8 cellular contexts compared by ENCODE assay signal in genomic region chr16:68264128-68265077, GRCh38. TPM values are rescaled to one million over a fixed set of nuclear protein-coding genes. Genes with fewer than 3 reads are reported as not detected.
DNase-seq lines count a peak whose midpoint lies in the region; ATAC-seq and TF ChIP-seq lines count a peak whose summit lies in the region.

Gene SLC7A6 (plus strand): TSS chr16:68264526. CDS start chr16:68274727, 10,201 bp downstream.

- peak within 1 kb of the TSS; percentile 93 for H3K27ac ChIP-seq in C4-2B

- H3K9me3 Mint-ChIP-seq in activated T-helper 2 cell treated with anti-CD3 and anti-CD28 coated beads, Interferon-gamma antibody, Interleukin-2, Interleukin-4, amounts not matched to agents 10 μg/mL and 5 μg/mL and 100 μg/mL, durations not matched to agents 14 hours and 24 hours and 36 hours = no peaks in the 10 kb centered on the region
- H3K9me3 Mint-ChIP-seq in nephron progenitor cell = no peaks in the 10 kb centered on the region
- no peaks in the 10 kb centered on the region for H3K9me3 Mint-ChIP-seq in stimulated activated naive CD8-positive, alpha-beta T cell treated with anti-CD3 and anti-CD28 coated beads, Interleukin-15, amount 100 ng/mL, for 72 hours

- no peaks in the 10 kb centered on the region for H3K27me3 Mint-ChIP-seq in activated T-helper 2 cell treated with anti-CD3 and anti-CD28 coated beads, Interferon-gamma antibody, Interleukin-2, Interleukin-4, amounts not matched to agents 10 μg/mL and 5 μg/mL and 100 μg/mL, durations not matched to agents 14 hours and 24 hours and 36 hours (ENCODE audit: low read depth)
- peaks cover 3% of the 10 kb centered on the region for H3K27me3 Mint-ChIP-seq in nephron progenitor cell (ENCODE audit: low read depth, poor library complexity)
- no peaks in the 10 kb centered on the region for H3K27me3 Mint-ChIP-seq in stimulated activated naive CD8-positive, alpha-beta T cell treated with anti-CD3 and anti-CD28 coated beads, Interleukin-15, amount 100 ng/mL, for 72 hours

- peak; percentile 57 for ATAC-seq in HG03439 (IDR thresholded peaks at IDR 0.05; ENCODE audit: unreplicated experiment)
- ATAC-seq in stimulated activated naive CD8-positive, alpha-beta T cell treated with anti-CD3 and anti-CD28 coated beads, Interleukin-15, amount 100 ng/mL, for 72 hours = peak; percentile 81

- H3K4me1 Mint-ChIP-seq in activated T-helper 2 cell treated with anti-CD3 and anti-CD28 coated beads, Interferon-gamma antibody, Interleukin-2, Interleukin-4, amounts not matched to agents 10 μg/mL and 5 μg/mL and 100 μg/mL, durations not matched to agents 14 hours and 24 hours and 36 hours (ENCODE audit: low read depth) = peaks cover 36% of the 10 kb centered on the region
- H3K4me1 Mint-ChIP-seq in nephron progenitor cell = peaks cover 53% of the 10 kb centered on the region
- peaks cover 67% of the 10 kb centered on the region for H3K4me1 Mint-ChIP-seq in stimulated activated naive CD8-positive, alpha-beta T cell treated with anti-CD3 and anti-CD28 coated beads, Interleukin-15, amount 100 ng/mL, for 72 hours

- peak within 1 kb of the TSS; percentile 89 for H3K4me3 ChIP-seq in fibroblast of pulmonary artery (replicated peaks; ENCODE audit: low read depth, low read length)

- intact Hi-C loops in activated T-helper 2 cell treated with anti-CD3 and anti-CD28 coated beads, Interferon-gamma antibody, Interleukin-2, Interleukin-4, amounts not matched to agents 10 μg/mL and 5 μg/mL and 100 μg/mL, durations not matched to agents 14 hours and 24 hours and 36 hours (cut with micrococcal nuclease) = loop anchor here (1.0 kb wide), 4 partner anchors 11 to 46 kb away; partner anchors contain the start of genes PLA2G15 and SLC7A6OS

- TF ChIP-seq POLR2A in GM19193 (IDR thresholded peaks at IDR 0.05; ENCODE audit: extremely low read depth, insufficient read depth, insufficient read length) = peak; percentile 61

- peak within 1 kb of the TSS; percentile 97 for H3K27ac Mint-ChIP-seq in activated T-helper 2 cell treated with anti-CD3 and anti-CD28 coated beads, Interferon-gamma antibody, Interleukin-2, Interleukin-4, amounts not matched to agents 10 μg/mL and 5 μg/mL and 100 μg/mL, durations not matched to agents 14 hours and 24 hours and 36 hours
- H3K27ac Mint-ChIP-seq in nephron progenitor cell = peak within 1 kb of the TSS; percentile 89
- H3K27ac Mint-ChIP-seq in stimulated activated naive CD8-positive, alpha-beta T cell treated with anti-CD3 and anti-CD28 coated beads, Interleukin-15, amount 100 ng/mL, for 72 hours = peak within 1 kb of the TSS; percentile 95 to 96

- peak within 1 kb of the TSS; percentile 93 for H3K4me3 Mint-ChIP-seq in activated T-helper 2 cell treated with anti-CD3 and anti-CD28 coated beads, Interferon-gamma antibody, Interleukin-2, Interleukin-4, amounts not matched to agents 10 μg/mL and 5 μg/mL and 100 μg/mL, durations not matched to agents 14 hours and 24 hours and 36 hours (ENCODE audit: low read depth)
- peak within 1 kb of the TSS; percentile 92 for H3K4me3 Mint-ChIP-seq in nephron progenitor cell
- peak within 1 kb of the TSS; percentile 87 to 95 for H3K4me3 Mint-ChIP-seq in stimulated activated naive CD8-positive, alpha-beta T cell treated with anti-CD3 and anti-CD28 coated beads, Interleukin-15, amount 100 ng/mL, for 72 hours

- peak; percentile 75 for DNase-seq in RPMI7951 (ENCODE audit: low read depth)
- peak; percentile 79 for DNase-seq in activated T-helper 2 cell treated with anti-CD3 and anti-CD28 coated beads, Interferon-gamma antibody, Interleukin-2, Interleukin-4, amounts not matched to agents 10 μg/mL and 5 μg/mL and 100 μg/mL, durations not matched to agents 14 hours and 24 hours and 36 hours (ENCODE audit: low spot score)
- peak; percentile 68 for DNase-seq in fibroblast of pulmonary artery (ENCODE audit: low read depth)
- DNase-seq in nephron progenitor cell = peak; percentile 89
- DNase-seq in stimulated activated naive CD8-positive, alpha-beta T cell treated with anti-CD3 and anti-CD28 coated beads, Interleukin-15, amount 100 ng/mL, for 72 hours = peak; percentile 92

- TF ChIP-seq CTCF in C4-2B (conservative IDR thresholded peaks at IDR 0.05) (peak; percentile 70), fibroblast of pulmonary artery (IDR thresholded peaks at IDR 0.05; ENCODE audit: low read length, missing control alignments) (peak; percentile 61), nephron progenitor cell (IDR thresholded peaks at IDR 0.05) (peak; percentile 52)

- H3K36me3 Mint-ChIP-seq in activated T-helper 2 cell treated with anti-CD3 and anti-CD28 coated beads, Interferon-gamma antibody, Interleukin-2, Interleukin-4, amounts not matched to agents 10 μg/mL and 5 μg/mL and 100 μg/mL, durations not matched to agents 14 hours and 24 hours and 36 hours (ENCODE audit: low read depth) = peaks cover 32% of the 10 kb centered on the region
- no peaks in the 10 kb centered on the region for H3K36me3 Mint-ChIP-seq in nephron progenitor cell (ENCODE audit: low read depth)

RNA-seq across cellular contexts. Expression of gene SLC7A6, which starts in this region (rescaled TPM):
- total RNA-seq in RPMI7951 (2014; rRNA removed; shearing (Covaris generic)) = 22.6 and 23.9 TPM in 2 replicates
- 107 and 108 TPM in 2 replicates for total RNA-seq in activated T-helper 2 cell treated with anti-CD3 and anti-CD28 coated beads, Interferon-gamma antibody, Interleukin-2, Interleukin-4, amounts not matched to agents 10 μg/mL and 5 μg/mL and 100 μg/mL, durations not matched to agents 14 hours and 24 hours and 36 hours

Comparison
In these comparisons a context has a peak if more than half of its experiments do, and no peak if none do; other contexts are left out.
1. Peak in every context shown above with its lines: DNase-seq, ATAC-seq, H3K4me3 ChIP-seq and H3K27ac ChIP-seq.